In the genomic region with DNA sequence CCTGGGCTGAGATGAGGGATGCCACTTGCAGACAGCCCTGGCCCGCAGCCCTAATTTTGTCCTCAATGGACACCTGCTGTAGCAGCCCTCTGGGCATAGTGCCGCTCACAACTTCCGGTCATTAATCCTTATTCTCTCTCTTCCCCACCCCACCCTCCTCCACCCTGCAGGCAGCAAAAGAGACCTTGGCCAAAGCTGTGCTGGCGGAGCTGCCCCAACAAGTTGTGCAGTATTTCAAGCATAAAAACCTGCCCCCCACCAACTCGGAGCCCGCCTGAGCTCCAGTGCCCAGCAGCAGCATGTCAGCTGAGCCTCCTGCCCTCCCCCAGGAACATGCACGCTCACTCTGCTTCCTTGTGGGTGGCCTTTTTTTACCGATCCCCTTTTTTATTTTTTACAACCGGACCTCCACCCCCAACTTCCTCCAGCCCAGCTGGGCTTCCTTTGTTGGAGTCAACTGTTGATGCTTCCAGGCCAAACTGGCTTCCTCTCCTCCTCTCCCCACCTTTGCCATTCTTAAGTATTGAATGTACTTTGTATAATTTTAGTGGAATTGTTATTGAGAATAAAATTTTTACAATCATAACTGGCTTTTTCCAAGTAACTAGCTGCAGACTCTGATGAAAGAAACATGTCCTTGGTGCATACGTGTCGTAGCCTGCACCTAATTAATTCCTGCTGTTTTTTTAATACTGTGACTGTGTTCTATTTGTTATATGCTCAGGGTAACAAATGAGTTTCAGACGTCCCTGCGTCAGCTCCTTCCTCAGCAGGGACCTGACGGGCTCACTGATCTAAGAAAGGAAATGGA, we compare ENCODE assay signal across 9 cellular contexts. TPM values are rescaled to one million over a fixed set of nuclear protein-coding genes. Genes with fewer than 3 reads are reported as not detected.
DNase-seq lines count a peak whose midpoint lies in the region; ATAC-seq, FAIRE-seq and TF ChIP-seq lines count a peak whose summit lies in the region.
"Had no signal": no experiment of that assay in that cellular context is flagged by ENCODE, and none has a peak within 500 bp of the region (broad histone marks: within the 10 kb centered on the region; RNA-seq: fewer than 3 reads in every experiment).

No MANE protein-coding gene starts in this region.

- H3K4me3 Mint-ChIP-seq in activated naive CD8-positive, alpha-beta T cell = no peak overlapping the region
- H3K4me3 Mint-ChIP-seq in activated naive CD8-positive, alpha-beta T cell treated with anti-CD3 and anti-CD28 coated beads for 36 hours = no peak overlapping the region

- H3K4me1 Mint-ChIP-seq in activated naive CD8-positive, alpha-beta T cell (ENCODE audit: low read depth) = peaks cover 25% of the 10 kb centered on the region
- peaks cover 32% of the 10 kb centered on the region for H3K4me1 Mint-ChIP-seq in activated naive CD8-positive, alpha-beta T cell treated with anti-CD3 and anti-CD28 coated beads for 36 hours

- no peaks in the 10 kb centered on the region for H3K9me3 ChIP-seq in left lung
- no peaks in the 10 kb centered on the region for H3K9me3 ChIP-seq in upper lobe of left lung

- H3K4me3 ChIP-seq in bronchial epithelial cell (ENCODE audit: low read depth, low read length) (no peak overlapping the region), left lung (no peak overlapping the region), upper lobe of left lung (no peak overlapping the region)

- H3K36me3 ChIP-seq in bronchial epithelial cell (ENCODE audit: control insufficient read depth, insufficient read depth, low read length) = no peaks in the 10 kb centered on the region
- peaks cover 0 to 20% of the 10 kb centered on the region in 2 donors for H3K36me3 ChIP-seq in left lung
- H3K36me3 ChIP-seq in upper lobe of left lung = peaks cover 0 to 19% (median 2%) of the 10 kb centered on the region in 4 donors

- ATAC-seq in left lung = peak; percentile 13
- peak in 1 of 2 donors; percentile 2 for ATAC-seq in upper lobe of left lung (ENCODE audit: low FRiP score in 2 of 2)

- peak overlapping the region; percentile 19 for H3K27ac Mint-ChIP-seq in activated naive CD8-positive, alpha-beta T cell
- no peak overlapping the region for H3K27ac Mint-ChIP-seq in activated naive CD8-positive, alpha-beta T cell treated with anti-CD3 and anti-CD28 coated beads for 36 hours

- intact Hi-C loops in left lung (cut with DNase I) = no loop called here

- peaks cover 5 to 63% of the 10 kb centered on the region in 2 donors for H3K4me1 ChIP-seq in left lung
- peaks cover 50 to 83% (median 65%) of the 10 kb centered on the region in 4 donors for H3K4me1 ChIP-seq in upper lobe of left lung

- no peak for DNase-seq in activated naive CD8-positive, alpha-beta T cell treated with anti-CD3 and anti-CD28 coated beads for 36 hours
- DNase-seq in bronchial epithelial cell (ENCODE audit: low read depth) = peak; percentile 58
- DNase-seq in left lung = peak in 1 of 2 donors; percentile 55
- peak in 1 of 2 donors; percentile 20 for DNase-seq in upper lobe of left lung
- no peak for DNase-seq in SKM-1 (lab: John Stamatoyannopoulos, UW; ENCODE audit: unreplicated experiment)
- DNase-seq in NCI-H345 (lab: John Stamatoyannopoulos, UW) = no peak
- DNase-seq in OCI-M1 (lab: John Stamatoyannopoulos, UW) = no peak
- DNase-seq: NCI-H748 treated with DMSO at 0.1 percent for 48 hours had no signal

- H3K27ac ChIP-seq in left lung = peak overlapping the region in 1 of 2 donors; percentile 67
- H3K27ac ChIP-seq in upper lobe of left lung = peak overlapping the region; percentile 43 to 82 (median 67)

- TF ChIP-seq EP300 in upper lobe of left lung (IDR thresholded peaks at IDR 0.05) = no peak

- no peaks in the 10 kb centered on the region for H3K27me3 Mint-ChIP-seq in activated naive CD8-positive, alpha-beta T cell
- no peaks in the 10 kb centered on the region for H3K27me3 Mint-ChIP-seq in activated naive CD8-positive, alpha-beta T cell treated with anti-CD3 and anti-CD28 coated beads for 36 hours

- no peak for TF ChIP-seq CTCF in bronchial epithelial cell (IDR thresholded peaks at IDR 0.05; ENCODE audit: insufficient read depth, low read length, severe bottlenecking)
- no peak for TF ChIP-seq CTCF in left lung (IDR thresholded peaks at IDR 0.05)
- no peak for TF ChIP-seq CTCF in upper lobe of left lung (IDR thresholded peaks at IDR 0.05)

- FAIRE-seq in bronchial epithelial cell (lab: Jason Lieb, UNC) = no peak

- H3K36me3 Mint-ChIP-seq in activated naive CD8-positive, alpha-beta T cell = peaks cover 2% of the 10 kb centered on the region
- H3K36me3 Mint-ChIP-seq in activated naive CD8-positive, alpha-beta T cell treated with anti-CD3 and anti-CD28 coated beads for 36 hours = peaks cover 5% of the 10 kb centered on the region

- no peaks in the 10 kb centered on the region for H3K27me3 ChIP-seq in bronchial epithelial cell (ENCODE audit: control insufficient read depth, insufficient read depth, low read length)
- no peaks in the 10 kb centered on the region for H3K27me3 ChIP-seq in left lung
- H3K27me3 ChIP-seq in upper lobe of left lung = no peaks in the 10 kb centered on the region

- H3K9me3 Mint-ChIP-seq in activated naive CD8-positive, alpha-beta T cell (ENCODE audit: low read depth) = no peaks in the 10 kb centered on the region
- H3K9me3 Mint-ChIP-seq in activated naive CD8-positive, alpha-beta T cell treated with anti-CD3 and anti-CD28 coated beads for 36 hours = no peaks in the 10 kb centered on the region

- TF ChIP-seq POLR2A in upper lobe of left lung (IDR thresholded peaks at IDR 0.05) = no peak

- 30 to 33% methylated on average over 14 of the region's 14 CpGs for WGBS in upper lobe of left lung, 2 donors

RNA-seq across cellular contexts. Expression of a gene that starts 38.3 kb away (rescaled TPM):
- 100 to 1,000 TPM; 109 to 117 TPM for total RNA-seq in activated naive CD8-positive, alpha-beta T cell treated with anti-CD3 and anti-CD28 coated beads for 36 hours
- total RNA-seq in bronchial epithelial cell = 62.9 and 70.3 TPM in 2 replicates
- total RNA-seq in left lung = 10 to 100 TPM; 53.1 to 71.8 TPM
- 100 to 1,000 TPM in 1 of 6 donors, 10 to 100 TPM in 5; 49.9 to 113 (median 75.2) TPM for total RNA-seq in upper lobe of left lung

RNA-seq across cellular contexts. Expression of a gene that starts 38.5 kb away (rescaled TPM):
- total RNA-seq in activated naive CD8-positive, alpha-beta T cell treated with anti-CD3 and anti-CD28 coated beads for 36 hours = 10 to 100 TPM; 27.2 to 30.5 TPM
- 38.3 and 38.7 TPM in 2 replicates for total RNA-seq in bronchial epithelial cell
- 10 to 100 TPM; 32.5 to 36.6 TPM for total RNA-seq in left lung
- total RNA-seq in upper lobe of left lung = 100 to 1,000 TPM in 1 of 6 donors, 10 to 100 TPM in 5; 26.9 to 102 (median 30.3) TPM

RNA-seq across cellular contexts. Expression of a gene that starts 55.2 kb away (rescaled TPM):
- total RNA-seq in activated naive CD8-positive, alpha-beta T cell treated with anti-CD3 and anti-CD28 coated beads for 36 hours = 10 to 100 TPM; 10.4 TPM
- total RNA-seq in bronchial epithelial cell (5.0 and 5.6 TPM in 2 replicates), left lung (10 to 100 TPM; 49.4 to 49.9 TPM), upper lobe of left lung (10 to 100 TPM; 39.4 to 58.7 (median 53.1) TPM)
